Comparison of ENCODE assay signal across 8 cellular contexts in genomic region chr19:47157455-47158321, GRCh38. TPM values are rescaled to one million over a fixed set of nuclear protein-coding genes. Genes with fewer than 3 reads are reported as not detected.
DNase-seq lines count a peak whose midpoint lies in the region; ATAC-seq and TF ChIP-seq lines count a peak whose summit lies in the region.

No MANE protein-coding gene starts in this region.

- POLR2A ChIA-PET in SK-N-SH (lab: Yijun Ruan, JAX) = no interaction called here

- 85% methylated on average over 6 of the region's 10 CpGs for WGBS in SK-N-SH (ENCODE audit: low lambda C conversion rate)

- H3K79me2 ChIP-seq in SK-N-SH (ENCODE audit: insufficient read depth) = peaks cover 87% of the 10 kb centered on the region

- peak; percentile 1 for DNase-seq in NCI-H345 treated with DMSO at 0.1 percent for 48 hours (lab: John Stamatoyannopoulos, UW; ENCODE audit: unreplicated experiment)
- no peak for DNase-seq in NCI-H345 (lab: John Stamatoyannopoulos, UW)
- no peak for DNase-seq in SK-N-SH
- peak; percentile 29 for DNase-seq in cerebellar cortex (ENCODE audit: low spot score)
- peak; percentile 63 for DNase-seq in kidney epithelial cell (ENCODE audit: low read depth)
- peak; percentile 15 to 68 (median 48) for DNase-seq in stimulated activated naive CD4-positive, alpha-beta T cell (lab: John Stamatoyannopoulos, UW)

- H2AFZ ChIP-seq in SK-N-SH (ENCODE audit: low read depth) = no peak overlapping the region

- H3K36me3 ChIP-seq in SK-N-SH (replicated peaks in 1 of 2; ENCODE audit: control insufficient read depth in 1 of 2, insufficient read depth in 2 of 2, low read length in 1 of 2) (peaks cover 41 to 43% of the 10 kb centered on the region in 2 experiments), kidney epithelial cell (ENCODE audit: control insufficient read depth, insufficient read depth, low read length) (peaks cover 6% of the 10 kb centered on the region)

- H3K9me2 ChIP-seq in SK-N-SH = no peaks in the 10 kb centered on the region

- H3K4me3 ChIP-seq in SK-N-SH (ENCODE audit: low read depth in 2 of 2, low read length in 1 of 2) (no peak overlapping the region), kidney epithelial cell (ENCODE audit: low read depth, low read length) (no peak overlapping the region)

- 0 out of 2 replicates have a peak overlapping the region, but pooled peaks have one; percentile 18 for H3K9ac ChIP-seq in SK-N-SH

- peak overlapping the region; percentile 37; the same call in 1 of the 2 replicates for H3K4me2 ChIP-seq in SK-N-SH

- H3K27me3 ChIP-seq in SK-N-SH (ENCODE audit: insufficient read depth) (no peaks in the 10 kb centered on the region), kidney epithelial cell (ENCODE audit: control insufficient read depth, insufficient read depth, low read length) (no peaks in the 10 kb centered on the region)

- TF ChIP-seq RAD21 in SK-N-SH (IDR thresholded peaks at IDR 0.05; ENCODE audit: low read length) = no peak

- TF ChIP-seq CTCF in SK-N-SH (IDR thresholded peaks at IDR 0.05) = no peak
- TF ChIP-seq CTCF in kidney epithelial cell (IDR thresholded peaks at IDR 0.05; ENCODE audit: insufficient read depth, low read length, poor library complexity, severe bottlenecking) = no peak

- no peak for TF ChIP-seq EP300 in SK-N-SH (IDR thresholded peaks at IDR 0.05; ENCODE audit: borderline replicate concordance in 1 of 2, low read depth in 1 of 2, low read length in 1 of 2)

- peaks cover 31% of the 10 kb centered on the region for H3F3A ChIP-seq in SK-N-SH (replicated peaks; ENCODE audit: insufficient read depth)

- CTCF ChIA-PET in SK-N-SH (lab: Yijun Ruan, JAX) = interaction anchor here (0.8 to 8.7 kb wide), 7 partner anchors 8 to 88 kb away, joined by 3 to 84 read pairs (median 3); no protein-coding TSS in a partner anchor

- no peaks in the 10 kb centered on the region for H3K9me3 ChIP-seq in SK-N-SH

- ATAC-seq in HG03025 (IDR thresholded peaks at IDR 0.05; ENCODE audit: low FRiP score, unreplicated experiment) = no peak
- ATAC-seq in HG03135 (IDR thresholded peaks at IDR 0.05; ENCODE audit: unreplicated experiment) = no peak

- peak overlapping the region; percentile 51 to 52; a peak in 3 of 4 replicates for H3K27ac ChIP-seq in SK-N-SH (ENCODE audit: low read depth in 2 of 2, low read length in 1 of 2)

- H3K4me1 ChIP-seq in SK-N-SH (ENCODE audit: control insufficient read depth in 1 of 2, insufficient read depth in 2 of 2, low read depth in 1 of 2, low read length in 1 of 2) = peaks cover 11 to 19% of the 10 kb centered on the region in 2 experiments

- H4K20me1 ChIP-seq in SK-N-SH (ENCODE audit: insufficient read depth) = peaks cover 8% of the 10 kb centered on the region; the same call in 1 of the 2 replicates

TF ChIP-seq in SK-N-SH, 30 proteins besides CTCF, POLR2A, EP300 and RAD21:
- TF ChIP-seq MEF2A (IDR thresholded peaks at IDR 0.05; ENCODE audit: borderline replicate concordance, low read depth) = no peak
- 0 out of 2 replicates have a peak, but pooled peaks have one; percentile 33 for TF ChIP-seq GABPA (IDR thresholded peaks at IDR 0.05; ENCODE audit: low read depth)

RNA-seq across cellular contexts. Expression of gene SAE1, which starts 27.1 kb away (rescaled TPM):
- 123 and 126 TPM in 2 replicates for polyA plus RNA-seq in SK-N-SH (2012; rRNA removed)
- polyA plus RNA-seq in SK-N-SH (2012; cell fraction: cytosol; rRNA removed) = 137 and 140 TPM in 2 replicates
- polyA plus RNA-seq in SK-N-SH (2012; cell fraction: nucleus; rRNA removed) = 44.7 and 62.7 TPM in 2 replicates
- total RNA-seq in kidney epithelial cell = 91.7 and 114 TPM in 2 replicates

RNA-seq across cellular contexts. Expression of gene ZC3H4, which starts 44.1 kb away (rescaled TPM):
- polyA plus RNA-seq in SK-N-SH (2012; rRNA removed) = 3.9 and 7.6 TPM in 2 replicates
- 4.6 and 5.7 TPM in 2 replicates for polyA plus RNA-seq in SK-N-SH (2012; cell fraction: cytosol; rRNA removed)
- polyA plus RNA-seq in SK-N-SH (2012; cell fraction: nucleus; rRNA removed) = 14.8 and 20.3 TPM in 2 replicates
- 23.9 and 29.2 TPM in 2 replicates for total RNA-seq in kidney epithelial cell

Comparison
In these comparisons a context has a peak if more than half of its experiments do, and no peak if none do; other contexts are left out.
1. DNase-seq: peak in NCI-H345 treated with DMSO at 0.1 percent for 48 hours (single experiment), cerebellar cortex (single experiment), kidney epithelial cell (single experiment) and stimulated activated naive CD4-positive, alpha-beta T cell (6 of 6); none in NCI-H345 (single experiment) and SK-N-SH (single experiment).